In the genomic region with DNA sequence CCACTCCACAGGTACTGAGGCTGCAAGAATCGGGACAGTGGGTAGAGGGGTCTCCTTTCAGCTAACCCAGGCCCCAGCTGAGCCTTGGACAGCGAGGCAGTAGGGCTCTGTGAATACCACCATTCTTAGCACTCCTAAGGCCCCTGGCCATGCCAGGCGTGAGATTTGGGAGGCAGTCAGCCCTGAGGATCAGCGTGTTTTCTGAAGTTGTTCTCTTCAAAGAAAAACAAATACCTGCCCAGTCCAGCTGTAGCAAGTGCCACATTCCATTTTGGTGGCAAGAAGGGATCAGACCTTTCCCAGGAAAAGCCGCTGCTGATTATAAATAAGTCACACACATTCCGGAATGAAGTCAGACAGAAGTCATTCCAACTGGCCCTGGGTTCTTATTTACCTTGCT, we compare ENCODE assay signal across 17 cellular contexts.
"Had no signal": no experiment of that assay in that cellular context is flagged by ENCODE, and none has a peak within 500 bp of the region (broad histone marks: within the 10 kb centered on the region; RNA-seq: fewer than 3 reads in every experiment).

No MANE protein-coding gene starts in this region.

- H2AFZ ChIP-seq: parathyroid adenoma had no signal

- H3K4me3 Mint-ChIP-seq: immature natural killer cell; natural killer cell treated with Interleukin-12 subunit alpha and Interleukin-12 subunit beta and Interleukin-15 and Interleukin-18, amount 100 ng/mL, for 72 hours had no signal

- H3K27ac ChIP-seq: brain microvascular endothelial cell, gastroesophageal sphincter, neutrophil, parathyroid adenoma, transverse colon had no signal

- H3K36me3 Mint-ChIP-seq: natural killer cell treated with Interleukin-12 subunit alpha and Interleukin-12 subunit beta and Interleukin-15 and Interleukin-18, amount 100 ng/mL, for 72 hours had no signal

- H3K79me2 ChIP-seq: parathyroid adenoma had no signal

- DNase-seq: activated CD4-positive, alpha-beta T cell treated with anti-CD3 and anti-CD28 coated beads, Interleukin-2, amount 50 U/mL, for 4 hours; activated naive CD4-positive, alpha-beta T cell; activated T-cell treated with anti-CD3 and anti-CD28 coated beads for 4 hours; anterior cingulate cortex; brain microvascular endothelial cell; cortex of kidney; immature natural killer cell; stimulated activated naive CD8-positive, alpha-beta T cell treated with anti-CD3 and anti-CD28 coated beads, Interleukin-15, Interleukin-2, amounts not matched to agents 100 U/mL and 50 U/mL, for 24 hours; substantia nigra; SW 1271; T-helper 2 cell; transverse colon had no signal

- H3K27me3 ChIP-seq: brain microvascular endothelial cell, gastroesophageal sphincter, transverse colon had no signal

- H3K9me3 ChIP-seq: gastroesophageal sphincter, neutrophil, transverse colon had no signal

- H3K9ac ChIP-seq: parathyroid adenoma had no signal

- H3K4me3 ChIP-seq: gastroesophageal sphincter, transverse colon had no signal

- ATAC-seq: gastroesophageal sphincter; left lobe of liver; natural killer cell treated with Interleukin-12 subunit alpha and Interleukin-12 subunit beta and Interleukin-15 and Interleukin-18, amount 100 ng/mL, for 72 hours; stimulated activated naive CD8-positive, alpha-beta T cell treated with anti-CD3 and anti-CD28 coated beads, Interleukin-15, Interleukin-2, amounts not matched to agents 100 U/mL and 50 U/mL, for 24 hours had no signal

- H3K9me3 Mint-ChIP-seq: immature natural killer cell; natural killer cell treated with Interleukin-12 subunit alpha and Interleukin-12 subunit beta and Interleukin-15 and Interleukin-18, amount 100 ng/mL, for 72 hours had no signal

- H3K4me1 ChIP-seq: parathyroid adenoma had no signal

- H3K36me3 ChIP-seq: brain microvascular endothelial cell, gastroesophageal sphincter, transverse colon had no signal

- H3K27ac Mint-ChIP-seq: immature natural killer cell; natural killer cell treated with Interleukin-12 subunit alpha and Interleukin-12 subunit beta and Interleukin-15 and Interleukin-18, amount 100 ng/mL, for 72 hours had no signal
